Comparison of ENCODE assay signal across 10 cellular contexts in genomic region chr19:54204767-54205468, GRCh38. TPM values are rescaled to one million over a fixed set of nuclear protein-coding genes. Genes with fewer than 3 reads are reported as not detected.
DNase-seq lines count a peak whose midpoint lies in the region; ATAC-seq and TF ChIP-seq lines count a peak whose summit lies in the region.
"Had no signal": no experiment of that assay in that cellular context is flagged by ENCODE, and none has a peak within 500 bp of the region (broad histone marks: within the 10 kb centered on the region; RNA-seq: fewer than 3 reads in every experiment).

No MANE protein-coding gene starts in this region.

- peaks cover 7% of the 10 kb centered on the region for H3K27me3 Mint-ChIP-seq in neural progenitor cell (ENCODE audit: insufficient read depth, low read depth)

- peak overlapping the region; percentile 81; the same call in 1 of the 2 replicates for H3K4me2 ChIP-seq in DND-41 (ENCODE audit: insufficient read depth, low read length)
- peak overlapping the region; percentile 24; the same call in 1 of the 2 replicates for H3K4me2 ChIP-seq in KMS-11
- peak overlapping the region; percentile 97 for H3K4me2 ChIP-seq in neural progenitor cell

- H3K9ac ChIP-seq in DND-41 (ENCODE audit: low read depth, low read length) (no peak overlapping the region), KMS-11 (no peak overlapping the region), neural progenitor cell (peak overlapping the region; percentile 25)

- H3K4me3 ChIP-seq in DND-41 (ENCODE audit: low read depth in 1 of 2, low read length in 2 of 2) (peak overlapping the region in 1 of 2 experiments; percentile 12; a peak in 1 of 4 replicates), KMS-11 (IDR thresholded peaks at IDR 0.05; ENCODE audit: insufficient read depth, low read depth, low read length) (no peak overlapping the region), body of pancreas (no peak overlapping the region), neural progenitor cell (no peak overlapping the region)

- no peak overlapping the region for H3K27ac Mint-ChIP-seq in neural progenitor cell

- H3K79me2 ChIP-seq in DND-41 (ENCODE audit: insufficient read depth, low read length) (peaks cover 92% of the 10 kb centered on the region), KMS-11 (ENCODE audit: insufficient read depth, low read depth) (peaks cover 56% of the 10 kb centered on the region), neural progenitor cell (ENCODE audit: low read depth) (peaks cover 64% of the 10 kb centered on the region)

- no peaks in the 10 kb centered on the region for H3K9me3 Mint-ChIP-seq in neural progenitor cell

- no peak for TF ChIP-seq POLR2A in body of pancreas (IDR thresholded peaks at IDR 0.05)

- H3K9me3 ChIP-seq in DND-41 (ENCODE audit: insufficient read depth, low read length, severe bottlenecking) (no peaks in the 10 kb centered on the region), body of pancreas (no peaks in the 10 kb centered on the region), neural progenitor cell (ENCODE audit: low read depth) (no peaks in the 10 kb centered on the region)

- peaks cover 39% of the 10 kb centered on the region for H3K4me1 Mint-ChIP-seq in neural progenitor cell

- H3K36me3 Mint-ChIP-seq in neural progenitor cell: peaks cover 35% of the 10 kb centered on the region

- no peak overlapping the region for H3K4me3 Mint-ChIP-seq in neural progenitor cell

- ATAC-seq in DND-41 (ENCODE audit: insufficient read depth, low read depth): no peak
- no peak for ATAC-seq in body of pancreas

- H3K27me3 ChIP-seq in DND-41 (ENCODE audit: insufficient read depth, low read length, poor library complexity) (no peaks in the 10 kb centered on the region), KMS-11 (ENCODE audit: insufficient read depth, low read depth) (no peaks in the 10 kb centered on the region; the same call in 1 of the 2 replicates), body of pancreas (no peaks in the 10 kb centered on the region), neural progenitor cell (no peaks in the 10 kb centered on the region)

- intact Hi-C loops in body of pancreas (cut with DNase I): no loop called here

- TF ChIP-seq CTCF in DND-41 (IDR thresholded peaks at IDR 0.05; ENCODE audit: borderline replicate concordance, extremely low read depth, low read length, poor library complexity, severe bottlenecking): no peak
- no peak for TF ChIP-seq CTCF in KMS-11 (conservative IDR thresholded peaks at IDR 0.05; ENCODE audit: low read depth, low read length)
- no peak for TF ChIP-seq CTCF in body of pancreas (IDR thresholded peaks at IDR 0.05)
- no peak for TF ChIP-seq CTCF in neural progenitor cell (IDR thresholded peaks at IDR 0.05)

- H4K20me1 ChIP-seq in DND-41 (ENCODE audit: insufficient read depth, low read length) (peaks cover 89% of the 10 kb centered on the region), KMS-11 (ENCODE audit: insufficient read depth) (peaks cover 59% of the 10 kb centered on the region), neural progenitor cell (ENCODE audit: low read depth) (peaks cover 90% of the 10 kb centered on the region)

- WGBS in body of pancreas, 2 donors: 73 to 75% methylated on average over 4 of the region's 4 CpGs

- no peak overlapping the region for H2AFZ ChIP-seq in DND-41 (ENCODE audit: low read depth, low read length)
- H2AFZ ChIP-seq in KMS-11 (ENCODE audit: low read depth): no peak overlapping the region
- H2AFZ ChIP-seq in neural progenitor cell (replicated peaks): no peak overlapping the region

- H3K36me3 ChIP-seq in DND-41 (ENCODE audit: insufficient read depth, low read length) (peaks cover 88% of the 10 kb centered on the region), KMS-11 (ENCODE audit: insufficient read depth) (peaks cover 35% of the 10 kb centered on the region; the same call in 1 of the 2 replicates), body of pancreas (replicated peaks in 1 of 2; ENCODE audit: insufficient read depth in 1 of 2, low read depth in 2 of 2) (peaks cover 5 to 30% of the 10 kb centered on the region in 2 donors), neural progenitor cell (peaks cover 17% of the 10 kb centered on the region)

- no peak for DNase-seq in DND-41
- DNase-seq in body of pancreas: no peak
- no peak for DNase-seq in neural progenitor cell (ENCODE audit: low spot score)
- DNase-seq in GDM1 (lab: John Stamatoyannopoulos, UW): no peak
- DNase-seq in OCI-M2 (lab: John Stamatoyannopoulos, UW; ENCODE audit: unreplicated experiment): no peak
- DNase-seq in midbrain (lab: John Stamatoyannopoulos, UW): no peak
- DNase-seq: NCI-H2171, occipital lobe had no signal

- H3K4me1 ChIP-seq in DND-41 (ENCODE audit: insufficient read depth, low read length) (peaks cover 56% of the 10 kb centered on the region), KMS-11 (ENCODE audit: low read depth, poor library complexity, severe bottlenecking) (peaks cover 84% of the 10 kb centered on the region), body of pancreas (peaks cover 90% of the 10 kb centered on the region), neural progenitor cell (peaks cover 33% of the 10 kb centered on the region)

- peaks cover 71% of the 10 kb centered on the region for H3F3A ChIP-seq in neural progenitor cell (ENCODE audit: low read depth)

- no peak overlapping the region for H3K27ac ChIP-seq in DND-41 (ENCODE audit: low read length)
- H3K27ac ChIP-seq in KMS-11: no peak overlapping the region
- peak overlapping the region in 3 of 4 donors; percentile 9 to 97 (median 93) for H3K27ac ChIP-seq in body of pancreas
- no peak overlapping the region for H3K27ac ChIP-seq in neural progenitor cell

RNA-seq across cellular contexts. Expression of gene RPS9, which starts 4.3 kb away (rescaled TPM):
- 1,000 to 10,000 TPM; 1,319 to 1,729 TPM for total RNA-seq in body of pancreas
- total RNA-seq in neural progenitor cell (ENCODE audit: low replicate concordance): 1,773 and 2,732 TPM in 2 replicates

RNA-seq across cellular contexts. Expression of gene TSEN34, which starts 13.8 kb away (rescaled TPM):
- total RNA-seq in body of pancreas (10 to 100 TPM; 33.9 to 56.6 TPM), neural progenitor cell (ENCODE audit: low replicate concordance) (10.3 and 37.3 TPM in 2 replicates)

RNA-seq across cellular contexts. Expression of gene MBOAT7, which starts 15.5 kb away (rescaled TPM):
- total RNA-seq in body of pancreas (10 to 100 TPM; 40.5 to 98.9 TPM), neural progenitor cell (ENCODE audit: low replicate concordance) (20.0 and 91.0 TPM in 2 replicates)

RNA-seq across cellular contexts. Expression of gene LILRB3, which starts 17.9 kb away (rescaled TPM):
- total RNA-seq in body of pancreas (1 to 10 TPM in 1 of 2 donors, under 1 TPM in 1; 0.33 to 2.1 TPM), neural progenitor cell (ENCODE audit: low replicate concordance) (not detected in 2 replicates)
- total RNA-seq: occipital lobe had no signal

RNA-seq across cellular contexts. Expression of gene TMC4, which starts 32.0 kb away (rescaled TPM):
- total RNA-seq in body of pancreas (100 to 1,000 TPM in 1 of 2 donors, 10 to 100 TPM in 1; 57.3 to 126 TPM), neural progenitor cell (ENCODE audit: low replicate concordance) (0.46 TPM in 1 of 2 replicates, not detected in the other)
- total RNA-seq: occipital lobe, SK-MEL-5 had no signal

Comparison
In these comparisons a context has a peak if more than half of its experiments do, and no peak if none do; other contexts are left out.
1. H3K27ac ChIP-seq: peak in body of pancreas (3 of 4); none in DND-41 (single experiment), KMS-11 (single experiment) and neural progenitor cell (single experiment).
2. H3K4me2 ChIP-seq: peak in every context shown above with its lines; median percentile 97 in neural progenitor cell; 81 in DND-41; 24 in KMS-11.